17 cellular contexts compared by ENCODE assay signal in the genomic region with DNA sequence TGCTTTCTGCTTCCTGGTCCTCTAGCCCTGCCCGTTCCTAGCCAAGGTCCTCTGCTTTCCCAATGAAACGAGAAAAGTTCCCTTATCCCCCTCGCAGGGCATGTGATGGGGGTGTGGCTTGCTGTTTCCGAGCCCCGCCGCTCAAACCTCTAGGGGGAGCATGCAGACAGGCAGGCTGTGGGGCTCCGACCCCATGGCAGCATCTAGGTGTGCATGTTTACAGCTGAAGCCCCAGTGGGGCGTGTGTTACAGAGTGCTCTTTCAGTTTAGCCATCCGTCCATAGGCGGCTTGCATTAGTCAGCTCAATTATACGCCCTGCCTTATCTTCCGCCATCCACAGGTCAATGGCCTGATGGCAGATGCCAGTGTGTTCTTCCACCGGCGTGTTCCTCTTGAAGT. TPM values are rescaled to one million over a fixed set of nuclear protein-coding genes. Genes with fewer than 3 reads are reported as not detected.
DNase-seq lines count a peak whose midpoint lies in the region; ATAC-seq and TF ChIP-seq lines count a peak whose summit lies in the region.
"Had no signal": no experiment of that assay in that cellular context is flagged by ENCODE, and none has a peak within 500 bp of the region (broad histone marks: within the 10 kb centered on the region; RNA-seq: fewer than 3 reads in every experiment).

No MANE protein-coding gene starts in this region.

- H3K4me3 ChIP-seq in colonic mucosa, result no peak overlapping the region
- H3K4me3 ChIP-seq in foreskin fibroblast (ENCODE audit: low read depth in 1 of 2, low read length in 2 of 2), result no peak overlapping the region
- H3K4me3 ChIP-seq: A549, GM12878 had no signal

- no peaks in the 10 kb centered on the region for H3K4me1 Mint-ChIP-seq in neural crest cell

- no peaks in the 10 kb centered on the region for H3K27me3 Mint-ChIP-seq in neural crest cell (ENCODE audit: low read depth)

- no peaks in the 10 kb centered on the region for H3K27me3 ChIP-seq in colonic mucosa

- H3K9me3 ChIP-seq in colonic mucosa, result no peaks in the 10 kb centered on the region
- H3K9me3 ChIP-seq: A549 had no signal

- no peak overlapping the region for H3K9ac ChIP-seq in colonic mucosa (ENCODE audit: low read depth in 2 of 2, low read length in 2 of 2)

- ATAC-seq in GM21381 (IDR thresholded peaks at IDR 0.05; ENCODE audit: unreplicated experiment), result no peak
- ATAC-seq: GM12878 had no signal

- POLR2A ChIA-PET in HEK293T (lab: Yijun Ruan, JAX), result no interaction called here

- H3K27ac Mint-ChIP-seq in neural crest cell (ENCODE audit: unreplicated experiment), result no peak overlapping the region
- H3K27ac Mint-ChIP-seq: mesothelial cell of epicardium had no signal

- intact Hi-C loops in colonic mucosa (cut with DNase I), result no loop called here

- H3K4me3 Mint-ChIP-seq in neural crest cell, result no peak overlapping the region
- H3K4me3 Mint-ChIP-seq: mesothelial cell of epicardium had no signal

- TF ChIP-seq CTCF in colonic mucosa (IDR thresholded peaks at IDR 0.05), result no peak
- peak; percentile 23 for TF ChIP-seq CTCF in neural crest cell (conservative IDR thresholded peaks at IDR 0.05)
- TF ChIP-seq CTCF in foreskin fibroblast (IDR thresholded peaks at IDR 0.05; ENCODE audit: low read depth, low read length), result no peak

- DNase-seq in NCI-H2227 (lab: John Stamatoyannopoulos, UW; ENCODE audit: unreplicated experiment), result peak; percentile 23
- no peak for DNase-seq in NCI-H2227 treated with DMSO at 0.1 percent for 48 hours (lab: John Stamatoyannopoulos, UW)
- peak; percentile 10 for DNase-seq in NCI-H69 (lab: John Stamatoyannopoulos, UW)
- peak; percentile 27 for DNase-seq in colonic mucosa
- no peak for DNase-seq in neural crest cell (ENCODE audit: low read depth, low spot score)
- DNase-seq in foreskin fibroblast, result no peak
- DNase-seq in HEK293T (ENCODE audit: extremely low spot score), result no peak
- DNase-seq: activated gamma-delta T cell; DMS153; NCI-H524 treated with DMSO at 0.1 percent for 48 hours; stimulated activated CD8-positive, alpha-beta memory T cell treated with anti-CD3 and anti-CD28 coated beads, Interleukin-4, amount 100 ng/mL, for 48 hours had no signal

- CTCF ChIA-PET in HEK293T (lab: Yijun Ruan, JAX), result interaction anchor here (0.6 kb wide), 1 partner anchor 206 kb away, joined by 4 read pairs; no protein-coding TSS in a partner anchor

- H3K4me1 ChIP-seq in colonic mucosa, result no peaks in the 10 kb centered on the region

- H3K27ac ChIP-seq in colonic mucosa, result no peak overlapping the region
- H3K27ac ChIP-seq: A549 had no signal

- no peaks in the 10 kb centered on the region for H3K9me3 Mint-ChIP-seq in neural crest cell
- H3K9me3 Mint-ChIP-seq: mesothelial cell of epicardium had no signal

- H3K36me3 Mint-ChIP-seq in neural crest cell (ENCODE audit: low read depth), result no peaks in the 10 kb centered on the region
- H3K36me3 Mint-ChIP-seq: mesothelial cell of epicardium had no signal

- H3K36me3 ChIP-seq in colonic mucosa, result no peaks in the 10 kb centered on the region

TF ChIP-seq in HEK293T, 16 proteins besides CTCF, POLR2A, EP300 and RAD21:
- TF ChIP-seq ELF4 (IDR thresholded peaks at IDR 0.05), result no peak

RNA-seq across cellular contexts. Expression of a gene that starts 48.3 kb away (rescaled TPM):
- total RNA-seq in colonic mucosa (under 1 TPM in 1 of 2 donors, not detected in 1; 0.07 TPM), neural crest cell (0.16 and 0.21 TPM in 2 replicates)
- total RNA-seq: cardiac septum, GM12878, urinary bladder had no signal

Comparison
In these comparisons a context has a peak if more than half of its experiments do, and no peak if none do; other contexts are left out.
1. DNase-seq: peak in NCI-H2227 (single experiment), NCI-H69 (single experiment) and colonic mucosa (single experiment); none in NCI-H2227 treated with DMSO at 0.1 percent for 48 hours (single experiment), neural crest cell (single experiment), foreskin fibroblast (0 of 2) and HEK293T (single experiment).